In the genomic region with DNA sequence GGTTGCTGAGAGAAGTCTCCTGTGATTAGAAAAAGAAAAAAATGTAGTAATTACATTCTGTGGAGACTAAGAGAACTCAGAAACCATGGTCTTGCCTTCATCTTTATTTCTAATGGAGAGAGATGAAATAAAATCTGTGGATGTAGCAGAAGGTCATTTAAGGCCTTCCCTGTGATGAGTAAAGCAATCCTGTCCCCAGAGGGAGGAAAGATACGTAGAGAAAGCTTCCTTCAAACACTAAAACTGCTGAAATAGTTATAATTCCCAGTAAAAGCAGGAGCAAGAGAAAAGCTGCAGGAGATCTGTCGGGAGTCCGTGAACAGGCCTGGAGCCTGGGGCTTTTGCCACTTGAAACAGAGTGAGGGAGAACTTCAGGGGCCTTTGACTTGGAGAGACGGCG, we compare ENCODE assay signal across 24 cellular contexts. TPM values are rescaled to one million over a fixed set of nuclear protein-coding genes. Genes with fewer than 3 reads are reported as not detected.
DNase-seq lines count a peak whose midpoint lies in the region; TF ChIP-seq lines count a peak whose summit lies in the region.
"Had no signal": no experiment of that assay in that cellular context is flagged by ENCODE, and none has a peak within 500 bp of the region (broad histone marks: within the 10 kb centered on the region; RNA-seq: fewer than 3 reads in every experiment).

No MANE protein-coding gene starts in this region.

- peaks cover under 1% of the 10 kb centered on the region for H3K9me3 Mint-ChIP-seq in osteocyte (ENCODE audit: unreplicated experiment)
- H3K9me3 Mint-ChIP-seq: CD8-positive, alpha-beta memory T cell had no signal

- H3K4me3 Mint-ChIP-seq in osteocyte (ENCODE audit: unreplicated experiment): no peak overlapping the region
- H3K4me3 Mint-ChIP-seq: CD8-positive, alpha-beta memory T cell had no signal

- DNase-seq in SK-N-MC (ENCODE audit: low read depth, low spot score): no peak
- peak; percentile 44 for DNase-seq in fibroblast of peridontal ligament (ENCODE audit: extremely low read depth)
- no peak for DNase-seq in osteocyte (ENCODE audit: extremely low spot score, unreplicated experiment)
- no peak for DNase-seq in DMS114 treated with DMSO at 0.1 percent for 48 hours (lab: John Stamatoyannopoulos, UW; ENCODE audit: unreplicated experiment)
- no peak for DNase-seq in NCI-H2107 (lab: John Stamatoyannopoulos, UW)
- DNase-seq in activated T-cell treated with anti-CD3 and anti-CD28 coated beads for 4 hours: no peak
- DNase-seq: ACHN; Calu3; CD8-positive, alpha-beta memory T cell; GDM1; GOT3; HCEC 1CT; KBM-7; MM.1S; NCI-H1048; NCI-H1436 treated with DMSO at 0.1 percent for 48 hours; NCI-H2029; NCI-H226; NCI-H524; NCI-H82 had no signal

- H3K4me1 ChIP-seq in subcutaneous abdominal adipose tissue (ENCODE audit: control insufficient read depth in 5 of 5, insufficient read depth in 5 of 5, low read length in 5 of 5): peaks cover 11 to 34% (median 27%) of the 10 kb centered on the region in 5 donors

- H3K9ac ChIP-seq in SK-N-MC (ENCODE audit: insufficient read length): peak overlapping the region; percentile 32
- H3K9ac ChIP-seq in subcutaneous abdominal adipose tissue (ENCODE audit: low read length in 5 of 5): no peak overlapping the region
- H3K9ac ChIP-seq: BLaER1 treated with 17β-estradiol and CSF1 and Interleukin-3, amounts not matched to agents 10 nM and 100 nM had no signal

- peak overlapping the region; percentile 58 for H3K27ac Mint-ChIP-seq in osteocyte (ENCODE audit: unreplicated experiment)

- peaks cover 24% of the 10 kb centered on the region for H3K4me1 Mint-ChIP-seq in osteocyte (ENCODE audit: unreplicated experiment)

- H3K27me3 ChIP-seq in subcutaneous abdominal adipose tissue (ENCODE audit: control insufficient read depth in 5 of 5, insufficient read depth in 4 of 5, low read length in 5 of 5): no peaks in the 10 kb centered on the region
- H3K27me3 ChIP-seq: BLaER1 treated with 17β-estradiol and CSF1 and Interleukin-3, amounts not matched to agents 10 nM and 100 nM; SJSA1 had no signal

- no peaks in the 10 kb centered on the region for H3K36me3 ChIP-seq in SK-N-MC (ENCODE audit: insufficient read depth, low read length)
- H3K36me3 ChIP-seq in subcutaneous abdominal adipose tissue (ENCODE audit: control insufficient read depth in 5 of 5, insufficient read depth in 5 of 5, low read length in 5 of 5): peaks cover 0 to 5% (median 0%) of the 10 kb centered on the region in 5 donors
- H3K36me3 ChIP-seq: SJSA1 had no signal

- peaks cover 4% of the 10 kb centered on the region for H3K36me3 Mint-ChIP-seq in osteocyte (ENCODE audit: unreplicated experiment)

- H3K4me3 ChIP-seq in SK-N-MC (peak overlapping the region; percentile 40), subcutaneous abdominal adipose tissue (ENCODE audit: low read depth in 1 of 5, low read length in 5 of 5) (peak overlapping the region in 1 of 5 donors; percentile 23)
- H3K4me3 ChIP-seq: BLaER1 treated with 17β-estradiol and CSF1 and Interleukin-3, amounts not matched to agents 10 nM and 100 nM; SJSA1 had no signal

- no peaks in the 10 kb centered on the region for H3K9me3 ChIP-seq in SK-N-MC (ENCODE audit: low read depth, low read length)
- no peaks in the 10 kb centered on the region for H3K9me3 ChIP-seq in subcutaneous abdominal adipose tissue (ENCODE audit: control insufficient read depth in 5 of 5, low read length in 5 of 5)
- H3K9me3 ChIP-seq: SJSA1 had no signal

- no peaks in the 10 kb centered on the region for H3K27me3 Mint-ChIP-seq in osteocyte (ENCODE audit: unreplicated experiment)
- H3K27me3 Mint-ChIP-seq: CD8-positive, alpha-beta memory T cell had no signal

- H3K27ac ChIP-seq in SK-N-MC (peak overlapping the region; percentile 68), subcutaneous abdominal adipose tissue (ENCODE audit: low read depth, low read length) (peak overlapping the region; percentile 88)
- H3K27ac ChIP-seq: HL-60, SJSA1 had no signal

- no peak for TF ChIP-seq CTCF in osteocyte (IDR thresholded peaks at IDR 0.05)

RNA-seq across cellular contexts. Expression of gene SEPSECS, which starts 11.2 kb away (rescaled TPM):
- total RNA-seq in osteocyte: 7.8 and 11.6 TPM in 2 replicates
